37 cellular contexts compared by ENCODE assay signal in genomic region chrX:43976216-43976615, GRCh38. TPM values are rescaled to one million over a fixed set of nuclear protein-coding genes. Genes with fewer than 3 reads are reported as not detected.
"Had no signal": no experiment of that assay in that cellular context is flagged by ENCODE, and none has a peak within 500 bp of the region (broad histone marks: within the 10 kb centered on the region; RNA-seq: fewer than 3 reads in every experiment).

No MANE protein-coding gene starts in this region.

- H3K4me1 ChIP-seq: adrenal gland, breast epithelium, colonic mucosa, gastrocnemius medialis had no signal

- H3K36me3 ChIP-seq: adrenal gland, breast epithelium, cardiac muscle cell, colonic mucosa, esophagus squamous epithelium, gastrocnemius medialis, heart left ventricle, WERI-Rb-1 had no signal

- H3K9me3 Mint-ChIP-seq: activated B cell treated with CpG ODN at 0.5 μM for 24 hours; activated CD8-positive, alpha-beta T cell treated with anti-CD3 and anti-CD28 coated beads for 36 hours; activated naive CD4-positive, alpha-beta T cell treated with anti-CD3 and anti-CD28 coated beads for 36 hours; activated naive CD4-positive, alpha-beta T cell treated with anti-CD3 and anti-CD28 coated beads, Interleukin-2, amount 50 U/mL, for 24 hours; activated naive CD8-positive, alpha-beta T cell treated with anti-CD3 and anti-CD28 coated beads for 36 hours; activated naive CD8-positive, alpha-beta T cell treated with anti-CD3 and anti-CD28 coated beads, Interleukin-2, amount 50 U/mL, for 24 hours; activated T-helper 1 cell treated with anti-CD3 and anti-CD28 coated beads, Interleukin-12 subunit alpha, Interleukin-12 subunit beta, Interleukin-2, Interleukin-4 antibody, amounts not matched to agents 30 ng/mL and 10 ng/mL and 1 ng/mL, durations not matched to agents 14 hours and 24 hours and 36 hours; activated T-helper 2 cell treated with anti-CD3 and anti-CD28 coated beads, Interferon-gamma antibody, Interleukin-2, Interleukin-4, amounts not matched to agents 10 μg/mL and 5 μg/mL and 100 μg/mL, durations not matched to agents 14 hours and 24 hours and 36 hours had no signal

- H3K27me3 ChIP-seq: esophagus squamous epithelium, foreskin keratinocyte had no signal

- H3K36me3 Mint-ChIP-seq: activated naive CD4-positive, alpha-beta T cell treated with anti-CD3 and anti-CD28 coated beads, Interleukin-2, amount 50 U/mL, for 24 hours; brain had no signal

- FAIRE-seq: endometrium, endothelial cell of umbilical vein had no signal

- ATAC-seq: activated CD4-positive, CD25-positive, alpha-beta regulatory T cell treated with anti-CD3 and anti-CD28 coated beads, Interleukin-2, amount 50 U/mL, for 24 hours; activated CD8-positive, alpha-beta T cell treated with anti-CD3 and anti-CD28 coated beads for 36 hours; activated naive CD8-positive, alpha-beta T cell treated with anti-CD3 and anti-CD28 coated beads, Interleukin-2, amount 50 U/mL, for 24 hours; foreskin keratinocyte; gastrocnemius medialis; heart left ventricle; T-helper 17 cell had no signal

- H3K27ac Mint-ChIP-seq: activated B cell treated with CpG ODN at 0.5 μM for 24 hours; activated CD8-positive, alpha-beta T cell treated with anti-CD3 and anti-CD28 coated beads for 36 hours; activated naive CD4-positive, alpha-beta T cell treated with anti-CD3 and anti-CD28 coated beads for 36 hours; activated naive CD4-positive, alpha-beta T cell treated with anti-CD3 and anti-CD28 coated beads, Interleukin-2, amount 50 U/mL, for 24 hours; activated naive CD8-positive, alpha-beta T cell treated with anti-CD3 and anti-CD28 coated beads for 36 hours; activated naive CD8-positive, alpha-beta T cell treated with anti-CD3 and anti-CD28 coated beads, Interleukin-2, amount 50 U/mL, for 24 hours; activated T-helper 1 cell treated with anti-CD3 and anti-CD28 coated beads, Interleukin-12 subunit alpha, Interleukin-12 subunit beta, Interleukin-2, Interleukin-4 antibody, amounts not matched to agents 30 ng/mL and 10 ng/mL and 1 ng/mL, durations not matched to agents 14 hours and 24 hours and 36 hours; activated T-helper 2 cell treated with anti-CD3 and anti-CD28 coated beads, Interferon-gamma antibody, Interleukin-2, Interleukin-4, amounts not matched to agents 10 μg/mL and 5 μg/mL and 100 μg/mL, durations not matched to agents 14 hours and 24 hours and 36 hours; T-helper 17 cell; T-helper 2 cell treated with Interferon-gamma antibody and Interleukin-4, amounts not matched to agents 5 μg/mL and 100 μg/mL, for 36 hours had no signal

- H3K4me3 ChIP-seq: adrenal gland, breast epithelium, cardiac muscle cell, colonic mucosa, esophagus squamous epithelium, gastrocnemius medialis, heart left ventricle had no signal

- H3K9me3 ChIP-seq: adrenal gland, breast epithelium, colonic mucosa, esophagus squamous epithelium, gastrocnemius medialis, heart left ventricle had no signal

- DNase-seq: activated B cell treated with CpG ODN at 0.5 μM for 24 hours; activated CD4-positive, alpha-beta T cell treated with anti-CD3 and anti-CD28 coated beads for 48 hours; activated CD4-positive, alpha-beta T cell treated with anti-CD3 and anti-CD28 coated beads, Interleukin-2, amount 50 U/mL, for 1 hour; activated CD4-positive, alpha-beta T cell treated with anti-CD3 and anti-CD28 coated beads, Interleukin-2, amount 50 U/mL, for 48 hours; activated CD8-positive, alpha-beta memory T cell treated with anti-CD3 and anti-CD28 coated beads for 24 hours; activated CD8-positive, alpha-beta T cell treated with anti-CD3 and anti-CD28 coated beads for 36 hours; activated effector memory CD4-positive, alpha-beta T cell treated with anti-CD3 and anti-CD28 coated beads, Interleukin-2, amount 50 U/mL, for 16 hours; activated naive CD4-positive, alpha-beta T cell treated with anti-CD3 and anti-CD28 coated beads for 36 hours; activated naive CD8-positive, alpha-beta T cell treated with anti-CD3 and anti-CD28 coated beads for 36 hours; activated naive CD8-positive, alpha-beta T cell treated with anti-CD3 and anti-CD28 coated beads, Interleukin-2, amount 50 U/mL, for 24 hours; activated T-cell treated with anti-CD3 and anti-CD28 coated beads, Interleukin-2, amount 50 U/mL, for 48 hours; adrenal gland; amygdala; aorta; central memory CD4-positive, alpha-beta T cell; cerebellar nuclear complex; colonic mucosa; effector CD8-positive, alpha-beta T cell; esophagus squamous epithelium; foreskin keratinocyte; gastrocnemius medialis; glutamatergic neuron; heart left ventricle; T-helper 17 cell; T1000; WERI-Rb-1 had no signal

- H3K4me3 Mint-ChIP-seq: activated B cell treated with CpG ODN at 0.5 μM for 24 hours; activated CD8-positive, alpha-beta T cell treated with anti-CD3 and anti-CD28 coated beads for 36 hours; activated naive CD4-positive, alpha-beta T cell treated with anti-CD3 and anti-CD28 coated beads for 36 hours; activated naive CD4-positive, alpha-beta T cell treated with anti-CD3 and anti-CD28 coated beads, Interleukin-2, amount 50 U/mL, for 24 hours; activated naive CD8-positive, alpha-beta T cell treated with anti-CD3 and anti-CD28 coated beads for 36 hours; activated naive CD8-positive, alpha-beta T cell treated with anti-CD3 and anti-CD28 coated beads, Interleukin-2, amount 50 U/mL, for 24 hours; activated T-helper 1 cell treated with anti-CD3 and anti-CD28 coated beads, Interleukin-12 subunit alpha, Interleukin-12 subunit beta, Interleukin-2, Interleukin-4 antibody, amounts not matched to agents 30 ng/mL and 10 ng/mL and 1 ng/mL, durations not matched to agents 14 hours and 24 hours and 36 hours; brain; T-helper 17 cell; T-helper 2 cell treated with Interferon-gamma antibody and Interleukin-4, amounts not matched to agents 5 μg/mL and 100 μg/mL, for 36 hours had no signal

- H3K27ac ChIP-seq: adrenal gland, breast epithelium, cardiac muscle cell, colonic mucosa, epithelial cell of prostate, esophagus squamous epithelium, foreskin keratinocyte, gastrocnemius medialis, heart left ventricle, WERI-Rb-1 had no signal

RNA-seq across cellular contexts. Expression of gene NDP, which starts 3.0 kb away (rescaled TPM):
- total RNA-seq: activated B cell treated with CpG ODN at 0.5 μM for 24 hours; activated CD8-positive, alpha-beta T cell treated with anti-CD3 and anti-CD28 coated beads for 36 hours; activated naive CD4-positive, alpha-beta T cell treated with anti-CD3 and anti-CD28 coated beads for 36 hours; activated naive CD8-positive, alpha-beta T cell treated with anti-CD3 and anti-CD28 coated beads for 36 hours; activated T-helper 1 cell treated with anti-CD3 and anti-CD28 coated beads, Interleukin-12 subunit alpha, Interleukin-12 subunit beta, Interleukin-2, Interleukin-4 antibody, amounts not matched to agents 30 ng/mL and 10 ng/mL and 1 ng/mL, durations not matched to agents 14 hours and 24 hours and 36 hours; activated T-helper 2 cell treated with anti-CD3 and anti-CD28 coated beads, Interferon-gamma antibody, Interleukin-2, Interleukin-4, amounts not matched to agents 10 μg/mL and 5 μg/mL and 100 μg/mL, durations not matched to agents 14 hours and 24 hours and 36 hours; cardiac muscle cell; esophagus squamous epithelium; foreskin keratinocyte; gastrocnemius medialis; T-helper 17 cell had no signal
